8 cellular contexts compared by ENCODE assay signal in the genomic region with DNA sequence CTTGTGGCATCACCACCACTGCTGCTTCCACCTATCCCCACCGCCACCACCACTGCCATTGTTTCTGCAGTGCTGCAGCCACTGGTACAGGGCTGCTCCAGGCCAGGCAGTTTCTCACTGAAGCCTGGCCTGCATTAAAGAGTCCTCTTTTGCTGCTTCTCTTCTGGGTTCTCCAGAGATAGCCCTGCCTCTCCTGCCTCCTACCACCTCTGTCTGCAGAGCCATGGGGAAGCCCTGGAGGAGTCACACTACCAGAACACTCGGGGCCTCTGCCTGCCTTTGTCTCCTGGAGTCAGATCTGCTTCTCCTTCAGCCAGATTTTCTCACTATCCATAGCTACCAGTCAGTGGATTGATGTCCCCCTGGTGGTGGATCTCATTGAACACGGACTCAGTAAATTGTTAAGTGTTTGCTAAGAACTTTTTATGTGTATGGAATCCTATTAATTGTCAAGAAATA. TPM values are rescaled to one million over a fixed set of nuclear protein-coding genes. Genes with fewer than 3 reads are reported as not detected.
DNase-seq lines count a peak whose midpoint lies in the region; ATAC-seq, FAIRE-seq and TF ChIP-seq lines count a peak whose summit lies in the region.

No MANE protein-coding gene starts in this region.

- TF ChIP-seq EP300 in GM12878 (IDR thresholded peaks at IDR 0.05; ENCODE audit: borderline replicate concordance in 1 of 2, control insufficient read depth in 1 of 2, low read depth in 2 of 2, low read length in 2 of 2) = no peak

- no peak overlapping the region for H3K27ac Mint-ChIP-seq in stimulated activated naive CD8-positive, alpha-beta T cell treated with anti-CD3 and anti-CD28 coated beads, Interleukin-15, amount 100 ng/mL, for 72 hours

- no peak overlapping the region for H2AFZ ChIP-seq in DND-41 (ENCODE audit: low read depth, low read length)
- H2AFZ ChIP-seq in GM12878 (ENCODE audit: control insufficient read depth, low read depth, low read length) = no peak overlapping the region

- H3K27ac ChIP-seq in DND-41 (ENCODE audit: low read length) (no peak overlapping the region), GM12878 (ENCODE audit: control insufficient read depth, insufficient read depth) (no peak overlapping the region), kidney (ENCODE audit: low read depth in 2 of 2, low read length in 2 of 2) (no peak overlapping the region)

- H3K4me1 Mint-ChIP-seq in stimulated activated naive CD8-positive, alpha-beta T cell treated with anti-CD3 and anti-CD28 coated beads, Interleukin-15, amount 100 ng/mL, for 72 hours = no peaks in the 10 kb centered on the region

- no peak overlapping the region for H3K4me2 ChIP-seq in DND-41 (ENCODE audit: insufficient read depth, low read length)
- H3K4me2 ChIP-seq in GM12878 (ENCODE audit: control insufficient read depth, insufficient read depth) = no peak overlapping the region

- ATAC-seq in DND-41 (ENCODE audit: insufficient read depth, low read depth) (no peak), GM12878 (peak; percentile 41), GM21737 (IDR thresholded peaks at IDR 0.05; ENCODE audit: unreplicated experiment) (no peak), GM21786 (IDR thresholded peaks at IDR 0.05; ENCODE audit: unreplicated experiment) (no peak)
- no peak for ATAC-seq in stimulated activated naive CD8-positive, alpha-beta T cell treated with anti-CD3 and anti-CD28 coated beads, Interleukin-15, amount 100 ng/mL, for 72 hours

- SMC1A ChIA-PET in GM12878 (lab: Charles Lee; ENCODE audit: uncharacterized antibody, unreplicated experiment) = no interaction called here

- H3K4me3 Mint-ChIP-seq in stimulated activated naive CD8-positive, alpha-beta T cell treated with anti-CD3 and anti-CD28 coated beads, Interleukin-15, amount 100 ng/mL, for 72 hours = no peak overlapping the region

- H3K36me3 ChIP-seq in DND-41 (ENCODE audit: insufficient read depth, low read length) (no peaks in the 10 kb centered on the region), MG63 (peaks cover 11% of the 10 kb centered on the region), GM12878 (ENCODE audit: control insufficient read depth in 2 of 2, insufficient read depth in 2 of 2, low read length in 1 of 2) (no peaks in the 10 kb centered on the region), kidney (ENCODE audit: control insufficient read depth in 1 of 2, insufficient read depth in 2 of 2, low read length in 2 of 2) (no peaks in the 10 kb centered on the region)

- peak; percentile 8 for DNase-seq in DND-41
- DNase-seq in MG63 = peak; percentile 7
- no peak for DNase-seq in GM12878 (ENCODE audit: low read depth, low spot score)
- DNase-seq in kidney = no peak
- DNase-seq in stimulated activated naive CD8-positive, alpha-beta T cell treated with anti-CD3 and anti-CD28 coated beads, Interleukin-15, amount 100 ng/mL, for 72 hours = no peak
- DNase-seq in inferior parietal cortex (ENCODE audit: extremely low spot score) = no peak

- H3K27me3 Mint-ChIP-seq in stimulated activated naive CD8-positive, alpha-beta T cell treated with anti-CD3 and anti-CD28 coated beads, Interleukin-15, amount 100 ng/mL, for 72 hours = peaks cover 34% of the 10 kb centered on the region

- TF ChIP-seq POLR2A in GM12878 (IDR thresholded peaks at IDR 0.05; ENCODE audit: low read depth, low read length) = no peak

- intact Hi-C loops in GM12878 (cut with micrococcal nuclease; ENCODE audit: unreplicated experiment) (loop anchor here (5.0 kb wide), 1 partner anchor 190 kb away; no protein-coding TSS in a partner anchor), kidney (cut with DNase I) (loop anchor here (10.0 kb wide), 1 partner anchor 198 kb away; no protein-coding TSS in a partner anchor)

- FAIRE-seq in GM12878 (lab: Jason Lieb, UNC) = no peak
- FAIRE-seq in kidney (lab: Jason Lieb, UNC) = peak; percentile 90

- in situ Hi-C loops in GM12878 (cut with MboI) = no loop called here

- no TSS peak for BruUV-seq in GM12878 (replicated peaks; lab: Mats Ljungman, UMichigan)

- no peaks in the 10 kb centered on the region for H3K9me3 Mint-ChIP-seq in stimulated activated naive CD8-positive, alpha-beta T cell treated with anti-CD3 and anti-CD28 coated beads, Interleukin-15, amount 100 ng/mL, for 72 hours

- RAD21 ChIA-PET in GM12878 (lab: Charles Lee; ENCODE audit: unreplicated experiment) = no interaction called here

- TF ChIP-seq CTCF in DND-41 (IDR thresholded peaks at IDR 0.05; ENCODE audit: borderline replicate concordance, extremely low read depth, low read length, poor library complexity, severe bottlenecking) (peak; percentile 17), GM12878 (IDR thresholded peaks at IDR 0.05 in 2 of 3, conservative IDR thresholded peaks at IDR 0.05 in 1 of 3; ENCODE audit: control insufficient read depth in 2 of 3, extremely low read depth in 1 of 3, insufficient read depth in 1 of 3, low read depth in 3 of 3, low read length in 3 of 3) (peak in 2 of 3 experiments; percentile 13 to 26; a peak in 3 of 6 replicates), kidney (IDR thresholded peaks at IDR 0.05; ENCODE audit: borderline replicate concordance, extremely low read depth, insufficient read depth) (peak; percentile 71)

- H3K4me1 ChIP-seq in DND-41 (ENCODE audit: insufficient read depth, low read length) = no peaks in the 10 kb centered on the region
- no peaks in the 10 kb centered on the region for H3K4me1 ChIP-seq in GM12878 (ENCODE audit: control insufficient read depth, insufficient read depth, low read length)
- peaks cover 0 to 4% of the 10 kb centered on the region in 2 donors for H3K4me1 ChIP-seq in kidney (ENCODE audit: control insufficient read depth in 1 of 2, insufficient read depth in 1 of 2, low read depth in 1 of 2, low read length in 2 of 2)

- H3K9ac ChIP-seq in DND-41 (ENCODE audit: low read depth, low read length) = no peak overlapping the region
- no peak overlapping the region for H3K9ac ChIP-seq in GM12878 (ENCODE audit: control insufficient read depth, insufficient read depth, low read length)
- H3K9ac ChIP-seq in kidney (ENCODE audit: low read length in 2 of 2) = no peak overlapping the region

- POLR2A ChIA-PET in GM12878 (lab: Charles Lee) = no interaction called here

- H3K9me3 ChIP-seq in DND-41 (ENCODE audit: insufficient read depth, low read length, severe bottlenecking) = no peaks in the 10 kb centered on the region
- H3K9me3 ChIP-seq in MG63 = no peaks in the 10 kb centered on the region; the same call in 1 of the 2 replicates
- no peaks in the 10 kb centered on the region for H3K9me3 ChIP-seq in GM12878 (replicated peaks; ENCODE audit: control insufficient read depth, insufficient read depth, low read length)
- no peaks in the 10 kb centered on the region for H3K9me3 ChIP-seq in kidney (ENCODE audit: control insufficient read depth in 1 of 2, low read length in 2 of 2)

- peak; percentile 23; the same call in 1 of the 2 replicates for TF ChIP-seq RAD21 in GM12878 (IDR thresholded peaks at IDR 0.05; ENCODE audit: insufficient read depth, low read depth, low read length)

- CTCF ChIA-PET in GM12878 (lab: Yijun Ruan, JAX) = no interaction called here

- H3K27me3 ChIP-seq in DND-41 (ENCODE audit: insufficient read depth, low read length, poor library complexity) = no peaks in the 10 kb centered on the region
- H3K27me3 ChIP-seq in MG63 = no peaks in the 10 kb centered on the region
- H3K27me3 ChIP-seq in GM12878 (replicated peaks in 1 of 2; ENCODE audit: control insufficient read depth in 2 of 2, insufficient read depth in 2 of 2, low read length in 1 of 2) = no peaks in the 10 kb centered on the region; a peak in 1 of 4 replicates

- 31% methylated on average over 3 of the region's 3 CpGs for WGBS in GM12878 (ENCODE audit: insufficient coverage, insufficient replicate concordance, low lambda C conversion rate, missing lambda C conversion rate)

- no peaks in the 10 kb centered on the region for H3K79me2 ChIP-seq in DND-41 (ENCODE audit: insufficient read depth, low read length)
- H3K79me2 ChIP-seq in GM12878 (ENCODE audit: control insufficient read depth, insufficient read depth, low read length) = no peaks in the 10 kb centered on the region

- no peak overlapping the region for H3K4me3 ChIP-seq in DND-41 (ENCODE audit: low read depth in 1 of 2, low read length in 2 of 2)
- H3K4me3 ChIP-seq in MG63 = no peak overlapping the region
- no peak overlapping the region for H3K4me3 ChIP-seq in GM12878
- H3K4me3 ChIP-seq in kidney (ENCODE audit: low read length in 2 of 2) = no peak overlapping the region

- H4K20me1 ChIP-seq in DND-41 (ENCODE audit: insufficient read depth, low read length) = no peaks in the 10 kb centered on the region
- H4K20me1 ChIP-seq in GM12878 (ENCODE audit: control insufficient read depth, insufficient read depth) = no peaks in the 10 kb centered on the region

TF ChIP-seq in GM12878, 131 proteins besides CTCF, POLR2A, EP300 and RAD21:
- TF ChIP-seq KDM1A (IDR thresholded peaks at IDR 0.05; ENCODE audit: borderline replicate concordance) (no peak), SMC3 (IDR thresholded peaks at IDR 0.05; ENCODE audit: borderline replicate concordance, low read length) (peak; percentile 6; the same call in 1 of the 2 replicates)

RNA-seq across cellular contexts. Expression of gene DDAH1, which starts 37.7 kb away (rescaled TPM):
- 18.2 and 20.8 TPM in 2 replicates for total RNA-seq in MG63 (2014; rRNA removed; shearing (Covaris generic); ENCODE audit: low replicate concordance)
- total RNA-seq in GM12878 (2013; cell fraction: nucleolus; rRNA removed) = 0.08 TPM in 1 of 2 replicates, not detected in the other
- total RNA-seq in GM12878 (2014; rRNA removed) (not detected in 2 replicates), GM12878 (2014; rRNA removed; fragmentation: Illumina TruSeq; extraction: Trizol) (not detected in 2 replicates), GM12878 (2021) (0.21 and 0.44 TPM in 2 replicates), kidney (73.1 TPM)
- not detected for polyA plus RNA-seq in GM12878 (2011; ENCODE audit: low read depth)
- polyA plus RNA-seq in GM12878 (2011; rRNA removed) (0.88 and 1.1 TPM in 2 replicates), GM12878 (2014; fragmentation: Illumina TruSeq; extraction: Trizol) (not detected in 2 replicates), GM12878 (2014; fragmentation: Nextera tagmentation; extraction: Ambion mirVana) (not detected), GM12878 (2014; rRNA removed) (not detected in 2 replicates), GM12878 (2016; fragmentation: Nextera tagmentation; extraction: Ambion mirVana) (under 1 TPM; 0.07 to 0.10 TPM), kidney (ENCODE audit: insufficient read depth, low read depth, low replicate concordance) (98.9 TPM)
- polyA plus RNA-seq in GM12878 (2011; cell fraction: cytosol; rRNA removed) = 0.42 and 0.47 TPM in 2 replicates
- polyA plus RNA-seq in GM12878 (2011; cell fraction: nucleus; rRNA removed) = 0.19 and 0.51 TPM in 2 replicates
- polyA plus RNA-seq in GM12878 (2012) = 0.11 TPM in 2 replicates
- 0.31 and 0.59 TPM in 2 replicates for polyA minus RNA-seq in GM12878 (2011; rRNA and poly(A)+ RNA removed)
- polyA minus RNA-seq in GM12878 (2011; cell fraction: cytosol; rRNA and poly(A)+ RNA removed) = 0.21 and 0.67 TPM in 2 replicates
- polyA minus RNA-seq in GM12878 (2011; cell fraction: nucleus; rRNA and poly(A)+ RNA removed) = 0.10 and 0.24 TPM in 2 replicates

Comparison
In these comparisons a context has a peak if more than half of its experiments do, and no peak if none do; other contexts are left out.
1. DNase-seq: peak in DND-41 (single experiment) and MG63 (single experiment); none in GM12878 (single experiment), kidney (single experiment), stimulated activated naive CD8-positive, alpha-beta T cell treated with anti-CD3 and anti-CD28 coated beads, Interleukin-15, amount 100 ng/mL, for 72 hours (0 of 2) and inferior parietal cortex (single experiment).
2. CTCF ChIP-seq: peak in every context shown above with its lines; median percentile 71 in kidney; 20 in GM12878; 17 in DND-41.
3. RNA of gene DDAH1, which starts 37.7 kb away (total RNA-seq): 73.1 TPM in kidney (single experiment) and 18.2 to 20.8 TPM in MG63; 0.08 to 0.44 TPM in GM12878; every median in the first group is over 10 times any median in the second.